In genomic region chr1:154547333-154547732, GRCh38 we compare ENCODE assay signal across 18 cellular contexts. TPM values are rescaled to one million over a fixed set of nuclear protein-coding genes. Genes with fewer than 3 reads are reported as not detected.
"Had no signal": no experiment of that assay in that cellular context is flagged by ENCODE, and none has a peak within 500 bp of the region (broad histone marks: within the 10 kb centered on the region; RNA-seq: fewer than 3 reads in every experiment).

No MANE protein-coding gene starts in this region.

- H3K4me1 ChIP-seq: ascending aorta had no signal

- FAIRE-seq: endothelial cell of umbilical vein, frontal cortex had no signal

- DNase-seq: activated CD8-positive, alpha-beta memory T cell treated with anti-CD3 and anti-CD28 coated beads, Interleukin-2, amount 50 U/mL, for 4 hours; activated CD8-positive, alpha-beta T cell treated with anti-CD3 and anti-CD28 coated beads for 36 hours; activated naive CD8-positive, alpha-beta T cell treated with anti-CD3 and anti-CD28 coated beads, Interleukin-2, amount 50 U/mL, for 24 hours; activated T-cell treated with anti-CD3 and anti-CD28 coated beads, Interleukin-2, amount 50 U/mL, for 72 hours; naive thymus-derived CD8-positive, alpha-beta T cell; stimulated activated CD4-positive, alpha-beta T cell treated with anti-CD3 and anti-CD28 coated beads, Interleukin-2, amount 100 ng/mL, for 48 hours; stimulated activated naive CD8-positive, alpha-beta T cell treated with anti-CD3 and anti-CD28 coated beads, Interleukin-15, amount 100 ng/mL, for 72 hours; SW 1271 had no signal

- H3K9me3 Mint-ChIP-seq: activated CD8-positive, alpha-beta T cell treated with anti-CD3 and anti-CD28 coated beads for 36 hours; activated naive CD8-positive, alpha-beta T cell treated with anti-CD3 and anti-CD28 coated beads, Interleukin-2, amount 50 U/mL, for 24 hours; activated T-cell treated with anti-CD3 and anti-CD28 coated beads, Interleukin-2, amount 50 U/mL, for 72 hours; naive thymus-derived CD8-positive, alpha-beta T cell; stimulated activated naive CD8-positive, alpha-beta T cell treated with anti-CD3 and anti-CD28 coated beads, Interleukin-15, amount 100 ng/mL, for 72 hours had no signal

- H3K27me3 Mint-ChIP-seq: activated CD8-positive, alpha-beta T cell treated with anti-CD3 and anti-CD28 coated beads for 36 hours; activated naive CD8-positive, alpha-beta T cell treated with anti-CD3 and anti-CD28 coated beads, Interleukin-2, amount 50 U/mL, for 24 hours; stimulated activated naive CD8-positive, alpha-beta T cell treated with anti-CD3 and anti-CD28 coated beads, Interleukin-15, amount 100 ng/mL, for 72 hours had no signal

- H3K27me3 ChIP-seq: ascending aorta, heart left ventricle had no signal

- H3K4me3 Mint-ChIP-seq: activated CD8-positive, alpha-beta T cell treated with anti-CD3 and anti-CD28 coated beads for 36 hours; activated naive CD8-positive, alpha-beta T cell treated with anti-CD3 and anti-CD28 coated beads, Interleukin-2, amount 50 U/mL, for 24 hours; activated T-cell treated with anti-CD3 and anti-CD28 coated beads, Interleukin-2, amount 50 U/mL, for 72 hours; naive thymus-derived CD8-positive, alpha-beta T cell; stimulated activated naive CD8-positive, alpha-beta T cell treated with anti-CD3 and anti-CD28 coated beads, Interleukin-15, amount 100 ng/mL, for 72 hours had no signal

- H3K27ac Mint-ChIP-seq: activated CD8-positive, alpha-beta T cell treated with anti-CD3 and anti-CD28 coated beads for 36 hours; activated naive CD8-positive, alpha-beta T cell treated with anti-CD3 and anti-CD28 coated beads, Interleukin-2, amount 50 U/mL, for 24 hours; activated T-cell treated with anti-CD3 and anti-CD28 coated beads, Interleukin-2, amount 50 U/mL, for 72 hours; stimulated activated naive CD8-positive, alpha-beta T cell treated with anti-CD3 and anti-CD28 coated beads, Interleukin-15, amount 100 ng/mL, for 72 hours had no signal

- H3K27ac ChIP-seq: ascending aorta, cardiac muscle cell, thoracic aorta had no signal

- H3K9me3 ChIP-seq: ascending aorta, heart left ventricle, thoracic aorta had no signal

- H3K4me3 ChIP-seq: ascending aorta, cardiac muscle cell, heart left ventricle, lung, thoracic aorta had no signal

RNA-seq across cellular contexts. Expression of gene CHRNB2, which starts 20.2 kb away (rescaled TPM):
- total RNA-seq: activated CD8-positive, alpha-beta T cell treated with anti-CD3 and anti-CD28 coated beads for 36 hours; ascending aorta; endothelial cell of umbilical vein; fibroblast of lung; mononuclear cell; naive thymus-derived CD8-positive, alpha-beta T cell; thoracic aorta had no signal
- polyA plus RNA-seq: cardiac muscle cell, endothelial cell of umbilical vein had no signal

RNA-seq across cellular contexts. Expression of gene SHE, which starts 45.1 kb away (rescaled TPM):
- total RNA-seq: activated CD8-positive, alpha-beta T cell treated with anti-CD3 and anti-CD28 coated beads for 36 hours; fibroblast of lung; naive thymus-derived CD8-positive, alpha-beta T cell had no signal
- polyA plus RNA-seq: fibroblast of lung; naive thymus-derived CD8-positive, alpha-beta T cell had no signal

RNA-seq across cellular contexts. Expression of gene TDRD10, which starts 45.3 kb away (rescaled TPM):
- total RNA-seq: activated CD8-positive, alpha-beta T cell treated with anti-CD3 and anti-CD28 coated beads for 36 hours; kidney epithelial cell; mononuclear cell; naive thymus-derived CD8-positive, alpha-beta T cell had no signal
- polyA plus RNA-seq: fibroblast of lung; naive thymus-derived CD8-positive, alpha-beta T cell had no signal
